ENCODE assay signal across 1 cellular context in genomic region chr14:105458010-105458409, GRCh38.
TF ChIP-seq lines count a peak whose summit lies in the region.

No MANE protein-coding gene starts in this region.

TF ChIP-seq in GM12878, 131 proteins besides CTCF, POLR2A, EP300 and RAD21:
- TF ChIP-seq IRF5 (IDR thresholded peaks at IDR 0.05; ENCODE audit: borderline replicate concordance) (no peak), SIN3A (IDR thresholded peaks at IDR 0.05; ENCODE audit: low read depth, low read length) (no peak), LARP7 (IDR thresholded peaks at IDR 0.05) (no peak), EZH2 (IDR thresholded peaks at IDR 0.05; ENCODE audit: borderline replicate concordance, control insufficient read depth, low read depth, low read length) (no peak), HDAC2 (IDR thresholded peaks at IDR 0.05) (no peak), ZNF207 (IDR thresholded peaks at IDR 0.05; ENCODE audit: borderline replicate concordance) (no peak)
- TF ChIP-seq, protein P1, sequence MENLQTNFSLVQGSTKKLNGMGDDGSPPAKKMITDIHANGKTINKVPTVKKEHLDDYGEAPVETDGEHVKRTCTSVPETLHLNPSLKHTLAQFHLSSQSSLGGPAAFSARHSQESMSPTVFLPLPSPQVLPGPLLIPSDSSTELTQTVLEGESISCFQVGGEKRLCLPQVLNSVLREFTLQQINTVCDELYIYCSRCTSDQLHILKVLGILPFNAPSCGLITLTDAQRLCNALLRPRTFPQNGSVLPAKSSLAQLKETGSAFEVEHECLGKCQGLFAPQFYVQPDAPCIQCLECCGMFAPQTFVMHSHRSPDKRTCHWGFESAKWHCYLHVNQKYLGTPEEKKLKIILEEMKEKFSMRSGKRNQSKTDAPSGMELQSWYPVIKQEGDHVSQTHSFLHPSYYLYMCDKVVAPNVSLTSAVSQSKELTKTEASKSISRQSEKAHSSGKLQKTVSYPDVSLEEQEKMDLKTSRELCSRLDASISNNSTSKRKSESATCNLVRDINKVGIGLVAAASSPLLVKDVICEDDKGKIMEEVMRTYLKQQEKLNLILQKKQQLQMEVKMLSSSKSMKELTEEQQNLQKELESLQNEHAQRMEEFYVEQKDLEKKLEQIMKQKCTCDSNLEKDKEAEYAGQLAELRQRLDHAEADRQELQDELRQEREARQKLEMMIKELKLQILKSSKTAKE (IDR thresholded peaks at IDR 0.05; ENCODE audit: low read depth, poor library complexity, severe bottlenecking): no peak
- TF ChIP-seq, protein P2, sequence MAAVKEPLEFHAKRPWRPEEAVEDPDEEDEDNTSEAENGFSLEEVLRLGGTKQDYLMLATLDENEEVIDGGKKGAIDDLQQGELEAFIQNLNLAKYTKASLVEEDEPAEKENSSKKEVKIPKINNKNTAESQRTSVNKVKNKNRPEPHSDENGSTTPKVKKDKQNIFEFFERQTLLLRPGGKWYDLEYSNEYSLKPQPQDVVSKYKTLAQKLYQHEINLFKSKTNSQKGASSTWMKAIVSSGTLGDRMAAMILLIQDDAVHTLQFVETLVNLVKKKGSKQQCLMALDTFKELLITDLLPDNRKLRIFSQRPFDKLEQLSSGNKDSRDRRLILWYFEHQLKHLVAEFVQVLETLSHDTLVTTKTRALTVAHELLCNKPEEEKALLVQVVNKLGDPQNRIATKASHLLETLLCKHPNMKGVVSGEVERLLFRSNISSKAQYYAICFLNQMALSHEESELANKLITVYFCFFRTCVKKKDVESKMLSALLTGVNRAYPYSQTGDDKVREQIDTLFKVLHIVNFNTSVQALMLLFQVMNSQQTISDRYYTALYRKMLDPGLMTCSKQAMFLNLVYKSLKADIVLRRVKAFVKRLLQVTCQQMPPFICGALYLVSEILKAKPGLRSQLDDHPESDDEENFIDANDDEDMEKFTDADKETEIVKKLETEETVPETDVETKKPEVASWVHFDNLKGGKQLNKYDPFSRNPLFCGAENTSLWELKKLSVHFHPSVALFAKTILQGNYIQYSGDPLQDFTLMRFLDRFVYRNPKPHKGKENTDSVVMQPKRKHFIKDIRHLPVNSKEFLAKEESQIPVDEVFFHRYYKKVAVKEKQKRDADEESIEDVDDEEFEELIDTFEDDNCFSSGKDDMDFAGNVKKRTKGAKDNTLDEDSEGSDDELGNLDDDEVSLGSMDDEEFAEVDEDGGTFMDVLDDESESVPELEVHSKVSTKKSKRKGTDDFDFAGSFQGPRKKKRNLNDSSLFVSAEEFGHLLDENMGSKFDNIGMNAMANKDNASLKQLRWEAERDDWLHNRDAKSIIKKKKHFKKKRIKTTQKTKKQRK (IDR thresholded peaks at IDR 0.05; ENCODE audit: low read depth, low read length): no peak
- TF ChIP-seq, protein P3, sequence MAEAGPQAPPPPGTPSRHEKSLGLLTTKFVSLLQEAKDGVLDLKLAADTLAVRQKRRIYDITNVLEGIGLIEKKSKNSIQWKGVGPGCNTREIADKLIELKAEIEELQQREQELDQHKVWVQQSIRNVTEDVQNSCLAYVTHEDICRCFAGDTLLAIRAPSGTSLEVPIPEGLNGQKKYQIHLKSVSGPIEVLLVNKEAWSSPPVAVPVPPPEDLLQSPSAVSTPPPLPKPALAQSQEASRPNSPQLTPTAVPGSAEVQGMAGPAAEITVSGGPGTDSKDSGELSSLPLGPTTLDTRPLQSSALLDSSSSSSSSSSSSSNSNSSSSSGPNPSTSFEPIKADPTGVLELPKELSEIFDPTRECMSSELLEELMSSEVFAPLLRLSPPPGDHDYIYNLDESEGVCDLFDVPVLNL (IDR thresholded peaks at IDR 0.05; ENCODE audit: low read depth, low read length): no peak
